Comparison of ENCODE assay signal across 29 cellular contexts in the genomic region with DNA sequence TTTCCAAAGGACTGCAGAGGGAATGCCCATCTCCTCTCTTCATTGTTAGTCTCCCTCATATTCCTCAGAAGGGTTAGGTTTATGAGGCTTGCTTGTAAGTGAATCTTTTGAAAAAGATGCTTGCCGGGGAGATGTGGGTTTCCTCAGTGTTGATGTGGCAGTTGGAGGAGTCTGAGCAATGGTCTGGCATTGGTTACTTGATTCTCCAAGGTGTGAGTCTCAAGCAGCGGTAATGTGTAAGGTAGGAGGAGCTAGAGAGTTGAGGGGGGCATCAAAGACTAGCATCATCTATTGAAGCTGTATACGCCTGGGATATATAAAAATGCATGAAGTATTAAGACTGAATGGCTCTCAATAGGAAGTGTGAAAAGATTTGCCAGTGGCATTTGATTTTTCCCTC. TPM values are rescaled to one million over a fixed set of nuclear protein-coding genes. Genes with fewer than 3 reads are reported as not detected.
DNase-seq lines count a peak whose midpoint lies in the region; ATAC-seq and TF ChIP-seq lines count a peak whose summit lies in the region.
"Had no signal": no experiment of that assay in that cellular context is flagged by ENCODE, and none has a peak within 500 bp of the region (broad histone marks: within the 10 kb centered on the region; RNA-seq: fewer than 3 reads in every experiment).

No MANE protein-coding gene starts in this region.

- no peak overlapping the region for H2BK15ac ChIP-seq in IMR-90 (ENCODE audit: low read depth, low read length)

- peaks cover 100% of the 10 kb centered on the region for H3K79me2 ChIP-seq in smooth muscle cell (ENCODE audit: low read depth)

- H3K27ac ChIP-seq in cardiac muscle cell (peak overlapping the region; percentile 47), right cardiac atrium (ENCODE audit: low read length) (no peak overlapping the region), IMR-90 (ENCODE audit: insufficient read depth, low read length) (no peak overlapping the region), smooth muscle cell (ENCODE audit: low read depth) (no peak overlapping the region)
- H3K27ac ChIP-seq: BLaER1 treated with 17β-estradiol and CSF1 and Interleukin-3, amounts not matched to agents 10 nM and 100 nM; body of pancreas; foreskin keratinocyte; heart right ventricle; tibial artery had no signal

- H3K4me2 ChIP-seq in IMR-90 (ENCODE audit: low read depth, low read length) (no peak overlapping the region), smooth muscle cell (no peak overlapping the region)
- H3K4me2 ChIP-seq: BLaER1 treated with 17β-estradiol and CSF1 and Interleukin-3, amounts not matched to agents 10 nM and 100 nM had no signal

- no peaks in the 10 kb centered on the region for H3K27me3 Mint-ChIP-seq in brain
- H3K27me3 Mint-ChIP-seq: activated B cell treated with CpG ODN at 0.5 μM for 24 hours; activated CD4-positive, alpha-beta memory T cell treated with anti-CD3 and anti-CD28 coated beads, Interleukin-2, amount 10 ng/mL, durations not matched to agents 7 days and 5 days; IgD-negative memory B cell had no signal

- no TSS peak for BruUV-seq in IMR-90 (replicated peaks; lab: Mats Ljungman, UMichigan)

- peaks cover 48% of the 10 kb centered on the region for H3K4me1 Mint-ChIP-seq in brain

- no peak for TF ChIP-seq POLR2A in IMR-90 (IDR thresholded peaks at IDR 0.05; ENCODE audit: low read depth, low read length)

- H3F3A ChIP-seq in smooth muscle cell (ENCODE audit: low read depth), result peaks cover 33% of the 10 kb centered on the region

- TF ChIP-seq CTCF in cardiac muscle cell (IDR thresholded peaks at IDR 0.05; ENCODE audit: low read depth, low read length) (no peak), IMR-90 (conservative IDR thresholded peaks at IDR 0.05; ENCODE audit: low read depth, low read length) (no peak), brain (conservative IDR thresholded peaks at IDR 0.05) (no peak), smooth muscle cell (IDR thresholded peaks at IDR 0.05; ENCODE audit: borderline replicate concordance, insufficient read depth, poor library complexity, severe bottlenecking) (no peak)

- POLR2A ChIA-PET in IMR-90 (lab: Charles Lee; ENCODE audit: unreplicated experiment), result no interaction called here

- H3K56ac ChIP-seq in IMR-90 (ENCODE audit: extremely low read depth, insufficient read depth, low read length), result no peak overlapping the region

- no peak overlapping the region for H2BK5ac ChIP-seq in IMR-90 (ENCODE audit: low read depth, low read length, poor library complexity, severe bottlenecking)

- intact Hi-C loops in right cardiac atrium (cut with DNase I) (no loop called here), IMR-90 (cut with micrococcal nuclease) (no loop called here), posterior cingulate gyrus (cut with DNase I) (no loop called here)

- peaks cover 12% of the 10 kb centered on the region for H3K4me1 ChIP-seq in cardiac muscle cell (ENCODE audit: low read depth)
- H3K4me1 ChIP-seq in right cardiac atrium (ENCODE audit: control insufficient read depth, insufficient read depth, low read length), result no peaks in the 10 kb centered on the region
- H3K4me1 ChIP-seq in IMR-90 (ENCODE audit: control insufficient read depth, insufficient read depth, low read length), result peaks cover 11% of the 10 kb centered on the region; the same call in 1 of the 2 replicates
- H3K4me1 ChIP-seq in smooth muscle cell (ENCODE audit: low read depth), result peaks cover 4% of the 10 kb centered on the region
- H3K4me1 ChIP-seq: body of pancreas had no signal

- no peak overlapping the region for H4K91ac ChIP-seq in IMR-90 (ENCODE audit: insufficient read depth, low read depth, low read length)

- 0 out of 2 replicates have a peak overlapping the region, but pooled peaks have one; percentile 42 for H3K23ac ChIP-seq in IMR-90 (ENCODE audit: low read depth, low read length)

- H3K36me3 Mint-ChIP-seq in brain, result peaks cover 87% of the 10 kb centered on the region

- H3K36me3 ChIP-seq in cardiac muscle cell (peaks cover 70% of the 10 kb centered on the region), IMR-90 (ENCODE audit: control insufficient read depth, insufficient read depth, low read length) (peaks cover 42% of the 10 kb centered on the region), smooth muscle cell (ENCODE audit: low read depth) (peaks cover 37% of the 10 kb centered on the region)

- H2AK5ac ChIP-seq in IMR-90 (ENCODE audit: low read depth, low read length), result no peak overlapping the region

- H3K4me3 ChIP-seq in cardiac muscle cell, result no peak overlapping the region
- no peak overlapping the region for H3K4me3 ChIP-seq in right cardiac atrium (ENCODE audit: low read length)
- H3K4me3 ChIP-seq in IMR-90 (ENCODE audit: insufficient read depth, low read depth, low read length), result no peak overlapping the region
- H3K4me3 ChIP-seq in smooth muscle cell, result no peak overlapping the region
- H3K4me3 ChIP-seq: BLaER1 treated with 17β-estradiol and CSF1 and Interleukin-3, amounts not matched to agents 10 nM and 100 nM; body of pancreas; HAP-1; heart right ventricle; tibial artery had no signal

- in situ Hi-C loops in IMR-90 (cut with MboI; ENCODE audit: low sequenced_read_pairs), result no loop called here

- peaks cover 34% of the 10 kb centered on the region for H3K9me1 ChIP-seq in IMR-90 (ENCODE audit: insufficient read depth, low read length)

- H3K9ac ChIP-seq in IMR-90 (ENCODE audit: low read depth, low read length), result no peak overlapping the region
- no peak overlapping the region for H3K9ac ChIP-seq in smooth muscle cell (ENCODE audit: low read depth)
- H3K9ac ChIP-seq: BLaER1 treated with 17β-estradiol and CSF1 and Interleukin-3, amounts not matched to agents 10 nM and 100 nM had no signal

- H3K9me3 ChIP-seq in cardiac muscle cell (ENCODE audit: low read depth) (no peaks in the 10 kb centered on the region), right cardiac atrium (ENCODE audit: control insufficient read depth, low read length) (no peaks in the 10 kb centered on the region), IMR-90 (ENCODE audit: control insufficient read depth, insufficient read depth, low read length) (no peaks in the 10 kb centered on the region), smooth muscle cell (replicated peaks; ENCODE audit: low read depth) (no peaks in the 10 kb centered on the region)
- H3K9me3 ChIP-seq: BLaER1 treated with 17β-estradiol and CSF1 and Interleukin-3, amounts not matched to agents 10 nM and 100 nM; body of pancreas; HAP-1; heart right ventricle; tibial artery had no signal

- DNase-seq in cardiac muscle cell (ENCODE audit: low read depth in 1 of 2, low spot score in 1 of 2) (no peak), right cardiac atrium (no peak), IMR-90 (no peak), smooth muscle cell (lab: John Stamatoyannopoulos, UW; ENCODE audit: unreplicated experiment) (no peak), posterior cingulate gyrus (no peak)
- peak; percentile 16 for DNase-seq in stimulated activated CD8-positive, alpha-beta memory T cell treated with anti-CD3 and anti-CD28 coated beads, Interleukin-4, amount 100 ng/mL, for 48 hours
- no peak for DNase-seq in stimulated activated CD4-positive, alpha-beta T cell treated with anti-CD3 and anti-CD28 coated beads, Interleukin-2, amount 100 ng/mL, for 48 hours
- DNase-seq: activated B cell treated with CpG ODN at 0.5 μM for 24 hours; activated CD4-positive, alpha-beta memory T cell treated with anti-CD3 and anti-CD28 coated beads, Interleukin-2, amount 10 ng/mL, durations not matched to agents 7 days and 5 days; body of pancreas; effector memory CD4-positive, alpha-beta T cell; EL; foreskin keratinocyte; heart right ventricle; left colon; NCI-H1105 treated with DMSO at 0.1 percent for 48 hours; NCI-H2081; NCI-H446; NCI-H82; occipital lobe; stimulated activated naive CD4-positive, alpha-beta T cell treated with Interleukin-2 at 50 U/mL for 16 hours; T-helper 9 cell; tibial artery had no signal

- H3K14ac ChIP-seq in IMR-90 (replicated peaks; ENCODE audit: low read depth, low read length), result no peak overlapping the region

- CTCF ChIA-PET in IMR-90 (lab: Yijun Ruan, JAX), result no interaction called here

- 76% methylated on average over 3 of the region's 3 CpGs for WGBS in right cardiac atrium
- 80% methylated on average over 2 of the region's 3 CpGs; no CpG with 5 or more reads in 1 of the 2 experiments for WGBS in IMR-90 (ENCODE audit: extremely low coverage in 2 of 2, insufficient read length in 1 of 2), 2 experiments
- 91% methylated on average over 3 of the region's 3 CpGs for WGBS in smooth muscle cell (ENCODE audit: low lambda C conversion rate)

- ATAC-seq in right cardiac atrium, result no peak
- ATAC-seq in IMR-90 (ENCODE audit: low read depth), result no peak
- ATAC-seq: body of pancreas, esophagus mucosa, foreskin keratinocyte, left colon, SK-N-SH treated with all-trans-retinoic acid at 6 μM for 48 hours had no signal

- H3K18ac ChIP-seq in IMR-90 (ENCODE audit: low read depth, low read length), result no peak overlapping the region

- no peak for TF ChIP-seq RAD21 in IMR-90 (IDR thresholded peaks at IDR 0.05; ENCODE audit: low read length)

- no peaks in the 10 kb centered on the region for H3K9me3 Mint-ChIP-seq in brain
- H3K9me3 Mint-ChIP-seq: activated B cell treated with CpG ODN at 0.5 μM for 24 hours; activated CD4-positive, alpha-beta memory T cell treated with anti-CD3 and anti-CD28 coated beads, Interleukin-2, amount 10 ng/mL, durations not matched to agents 7 days and 5 days; IgD-negative memory B cell had no signal

- peak overlapping the region in 3 of 5 experiments; percentile 57 to 65 (median 63) for H3K27ac Mint-ChIP-seq in brain
- H3K27ac Mint-ChIP-seq: activated B cell treated with CpG ODN at 0.5 μM for 24 hours had no signal

- no peak overlapping the region for H2BK120ac ChIP-seq in IMR-90 (ENCODE audit: low read depth, low read length)

- no peak overlapping the region for H4K5ac ChIP-seq in IMR-90 (ENCODE audit: low read depth, low read length)

- no peak overlapping the region for H3K4ac ChIP-seq in IMR-90 (ENCODE audit: low read depth, low read length)

- H4K8ac ChIP-seq in IMR-90 (ENCODE audit: low read depth in 2 of 2, low read length in 2 of 2), result no peak overlapping the region

- dilution Hi-C loops in IMR-90 (cut with HindIII; ENCODE audit: low sequenced_read_pairs, unreplicated experiment), result no loop called here

- H2AK9ac ChIP-seq in IMR-90 (replicated peaks; ENCODE audit: low read depth, low read length, poor library complexity), result no peak overlapping the region

- no peak overlapping the region for H2BK20ac ChIP-seq in IMR-90 (ENCODE audit: low read depth, low read length)

- H2AFZ ChIP-seq in IMR-90 (replicated peaks; ENCODE audit: low read length, poor library complexity) (no peak overlapping the region), smooth muscle cell (ENCODE audit: low read depth) (no peak overlapping the region)

- H4K20me1 ChIP-seq in IMR-90 (ENCODE audit: insufficient read depth, low read length) (peaks cover 84% of the 10 kb centered on the region), smooth muscle cell (ENCODE audit: low read depth) (no peaks in the 10 kb centered on the region)

- peaks cover 40 to 80% of the 10 kb centered on the region in 2 experiments for H3K79me1 ChIP-seq in IMR-90 (ENCODE audit: low read depth in 1 of 2, low read length in 2 of 2)

- H3K27me3 ChIP-seq in cardiac muscle cell, result no peaks in the 10 kb centered on the region
- no peaks in the 10 kb centered on the region for H3K27me3 ChIP-seq in right cardiac atrium (ENCODE audit: control insufficient read depth, insufficient read depth)
- no peaks in the 10 kb centered on the region for H3K27me3 ChIP-seq in IMR-90 (ENCODE audit: control insufficient read depth, insufficient read depth, low read length)
- H3K27me3 ChIP-seq in smooth muscle cell (ENCODE audit: low read depth), result no peaks in the 10 kb centered on the region
- H3K27me3 ChIP-seq: BLaER1 treated with 17β-estradiol and CSF1 and Interleukin-3, amounts not matched to agents 10 nM and 100 nM; body of pancreas; foreskin keratinocyte; heart right ventricle; tibial artery had no signal

- H3K4me3 Mint-ChIP-seq in brain, result no peak overlapping the region
- H3K4me3 Mint-ChIP-seq: activated B cell treated with CpG ODN at 0.5 μM for 24 hours; activated CD4-positive, alpha-beta memory T cell treated with anti-CD3 and anti-CD28 coated beads, Interleukin-2, amount 10 ng/mL, durations not matched to agents 7 days and 5 days; IgD-negative memory B cell had no signal

RNA-seq across cellular contexts. Expression of gene KHDRBS1, which starts 21.5 kb away (rescaled TPM):
- 86.8 and 99.5 TPM in 2 replicates for total RNA-seq in cardiac muscle cell
- 116 and 152 TPM in 2 replicates for polyA plus RNA-seq in cardiac muscle cell
- total RNA-seq in right cardiac atrium, result 10 to 100 TPM; 65.4 to 70.0 (median 69.0) TPM
- 48.6 TPM for polyA plus RNA-seq in right cardiac atrium
- 33.7 and 39.7 TPM in 2 replicates for total RNA-seq in IMR-90 (2012; rRNA removed)
- 52.6 and 67.6 TPM in 2 replicates for polyA plus RNA-seq in IMR-90 (2012; rRNA removed)
- polyA plus RNA-seq in IMR-90 (2012; cell fraction: cytosol; rRNA removed), result 40.2 and 51.4 TPM in 2 replicates
- 41.3 and 49.0 TPM in 2 replicates for polyA plus RNA-seq in IMR-90 (2012; cell fraction: nucleus; rRNA removed; ENCODE audit: low replicate concordance)
- 186 TPM for polyA plus RNA-seq in brain (ENCODE audit: insufficient read depth, low read depth, low replicate concordance)
- total RNA-seq in smooth muscle cell, result 80.4 and 90.6 TPM in 2 replicates
- 85.0 and 86.5 TPM in 2 replicates for polyA plus RNA-seq in smooth muscle cell

RNA-seq across cellular contexts. Expression of gene TMEM39B, which starts 37.6 kb away (rescaled TPM):
- total RNA-seq in cardiac muscle cell (5.1 TPM in 2 replicates), right cardiac atrium (10 to 100 TPM in 1 of 4 donors, 1 to 10 TPM in 3; 8.0 to 11.1 (median 8.6) TPM), IMR-90 (2012; rRNA removed) (4.4 and 6.5 TPM in 2 replicates), smooth muscle cell (9.2 and 9.4 TPM in 2 replicates)
- polyA plus RNA-seq in cardiac muscle cell (4.6 and 7.0 TPM in 2 replicates), right cardiac atrium (6.2 TPM), IMR-90 (2012; rRNA removed) (28.7 and 30.2 TPM in 2 replicates), brain (ENCODE audit: insufficient read depth, low read depth, low replicate concordance) (29.0 TPM), smooth muscle cell (4.4 and 7.5 TPM in 2 replicates)
- 21.5 and 31.3 TPM in 2 replicates for polyA plus RNA-seq in IMR-90 (2012; cell fraction: cytosol; rRNA removed)
- polyA plus RNA-seq in IMR-90 (2012; cell fraction: nucleus; rRNA removed; ENCODE audit: low replicate concordance), result 26.5 and 45.9 TPM in 2 replicates
